Comparison of ENCODE assay signal across 11 cellular contexts in the genomic region with DNA sequence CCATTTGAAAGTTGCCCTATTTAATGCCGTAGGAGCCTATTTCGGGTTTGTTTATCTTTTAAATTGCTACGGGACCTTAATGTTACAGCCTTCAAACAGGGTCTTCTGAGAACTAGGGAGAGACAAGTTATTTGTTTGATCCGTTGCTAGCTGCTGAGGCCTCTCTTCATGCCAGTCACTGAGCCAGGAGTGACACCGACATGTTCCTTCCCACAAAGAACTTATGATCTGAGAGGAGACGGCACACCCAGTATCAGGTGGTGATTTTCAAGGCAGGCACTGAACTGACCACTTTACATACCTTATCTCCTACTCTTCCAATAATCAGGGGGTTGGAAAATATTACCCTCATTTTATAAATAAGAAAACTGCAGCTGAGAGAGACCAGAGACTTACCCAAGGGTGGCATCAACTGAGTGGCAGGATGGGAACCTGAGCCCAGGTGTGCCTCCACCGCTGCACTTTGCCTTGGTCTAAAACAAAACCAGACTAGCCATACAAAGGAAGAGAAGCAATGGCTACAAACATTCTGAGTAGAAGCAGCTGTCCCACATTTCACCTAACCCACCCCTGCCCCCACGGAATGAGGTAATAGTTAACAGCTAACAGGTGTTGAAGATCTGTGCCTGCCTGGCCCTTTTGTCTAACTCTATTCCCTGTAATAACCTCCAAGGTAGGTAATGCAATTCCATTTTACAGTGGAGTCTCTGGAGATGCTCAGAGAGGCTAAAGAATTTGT. TPM values are rescaled to one million over a fixed set of nuclear protein-coding genes. Genes with fewer than 3 reads are reported as not detected.
DNase-seq lines count a peak whose midpoint lies in the region; ATAC-seq, FAIRE-seq and TF ChIP-seq lines count a peak whose summit lies in the region.
"Had no signal": no experiment of that assay in that cellular context is flagged by ENCODE, and none has a peak within 500 bp of the region (broad histone marks: within the 10 kb centered on the region; RNA-seq: fewer than 3 reads in every experiment).

No MANE protein-coding gene starts in this region.

- intact Hi-C loops in ascending aorta (cut with DNase I), result no loop called here
- intact Hi-C loops in stomach (cut with DNase I; ENCODE audit: low total_unique reads), result no loop called here

- H3K36me3 ChIP-seq in ascending aorta, result no peaks in the 10 kb centered on the region
- H3K36me3 ChIP-seq in lung (ENCODE audit: control insufficient read depth in 2 of 2, insufficient read depth in 2 of 2, low read length in 2 of 2), result no peaks in the 10 kb centered on the region
- H3K36me3 ChIP-seq in stomach, result no peaks in the 10 kb centered on the region

- peak overlapping the region; percentile 93 to 97 for H3K27ac ChIP-seq in ascending aorta
- peak overlapping the region; percentile 41 to 93 for H3K27ac ChIP-seq in lung (ENCODE audit: low read depth in 1 of 2, low read length in 1 of 2)
- peak overlapping the region in 4 of 5 donors; percentile 77 to 87 (median 85) for H3K27ac ChIP-seq in stomach

- peaks cover 42 to 78% of the 10 kb centered on the region in 2 donors for H3K4me1 ChIP-seq in ascending aorta
- peaks cover 10 to 29% of the 10 kb centered on the region in 2 donors for H3K4me1 ChIP-seq in lung (ENCODE audit: control insufficient read depth in 2 of 2, insufficient read depth in 2 of 2, low read length in 2 of 2)
- peaks cover 41 to 79% (median 65%) of the 10 kb centered on the region in 4 donors for H3K4me1 ChIP-seq in stomach

- DNase-seq in NCI-H1105 treated with DMSO at 0.1 percent for 48 hours (lab: John Stamatoyannopoulos, UW) (peak; percentile 42), ascending aorta (ENCODE audit: low spot score in 2 of 2) (no peak), lung (ENCODE audit: low spot score) (no peak), stomach (no peak), COLO829 (ENCODE audit: low spot score) (no peak), HTR-8/SVneo (ENCODE audit: insufficient read length, low spot score) (no peak)
- DNase-seq in stimulated activated CD4-positive, alpha-beta T cell treated with anti-CD3 and anti-CD28 coated beads, Interleukin-4, amount 100 ng/mL, for 1 hour, result no peak
- DNase-seq: CD4-positive, alpha-beta T cell; NCI-H1930; stimulated activated CD8-positive, alpha-beta memory T cell treated with anti-CD3 and anti-CD28 coated beads, Interleukin-4, amount 100 ng/mL, for 48 hours had no signal

- no peak for FAIRE-seq in HTR-8/SVneo (lab: Jason Lieb, UNC)

- 76 to 77% methylated on average over 8 of the region's 8 CpGs for WGBS in lung, 2 donors
- 58 to 71% (median 62%) methylated on average over 8 of the region's 8 CpGs for WGBS in stomach, 5 donors

- no peaks in the 10 kb centered on the region for H3K27me3 ChIP-seq in ascending aorta
- H3K27me3 ChIP-seq in lung (ENCODE audit: control insufficient read depth, insufficient read depth), result no peaks in the 10 kb centered on the region
- H3K27me3 ChIP-seq in stomach, result no peaks in the 10 kb centered on the region

- no peak for TF ChIP-seq CTCF in ascending aorta (IDR thresholded peaks at IDR 0.05)
- TF ChIP-seq CTCF in lung (IDR thresholded peaks at IDR 0.05; ENCODE audit: control extremely low read depth, extremely low read depth), result no peak
- no peak for TF ChIP-seq CTCF in stomach (IDR thresholded peaks at IDR 0.05)

- no peak overlapping the region for H3K4me3 ChIP-seq in ascending aorta
- no peak overlapping the region for H3K4me3 ChIP-seq in lung
- no peak overlapping the region for H3K4me3 ChIP-seq in stomach

- H3K9me3 ChIP-seq in ascending aorta (no peaks in the 10 kb centered on the region), lung (ENCODE audit: control insufficient read depth in 2 of 2, insufficient read depth in 1 of 2, low read length in 1 of 2) (no peaks in the 10 kb centered on the region), stomach (no peaks in the 10 kb centered on the region)

- TF ChIP-seq EP300 in stomach (IDR thresholded peaks at IDR 0.05), result no peak

- no peak for ATAC-seq in lung (ENCODE audit: insufficient read depth, low FRiP score)
- ATAC-seq in GM18517 (IDR thresholded peaks at IDR 0.05; ENCODE audit: unreplicated experiment), result no peak

- no peak for TF ChIP-seq POLR2A in stomach (IDR thresholded peaks at IDR 0.05)

RNA-seq across cellular contexts. Expression of a gene that starts 40.4 kb away (rescaled TPM):
- total RNA-seq in ascending aorta, result 2.0 TPM
- 10 to 100 TPM; 17.9 to 88.4 TPM for total RNA-seq in lung
- polyA plus RNA-seq in lung, result 1 to 10 TPM; 2.2 to 5.6 TPM
- total RNA-seq in stomach, result 10 to 100 TPM in 3 of 5 donors, 1 to 10 TPM in 2; 1.2 to 50.0 (median 12.8) TPM
- 10 to 100 TPM in 2 of 3 donors, 1 to 10 TPM in 1; 8.4 to 21.1 (median 13.9) TPM for polyA plus RNA-seq in stomach
- total RNA-seq: CD4-positive, alpha-beta T cell had no signal
